1 cellular context compared by ENCODE assay signal in the genomic region with DNA sequence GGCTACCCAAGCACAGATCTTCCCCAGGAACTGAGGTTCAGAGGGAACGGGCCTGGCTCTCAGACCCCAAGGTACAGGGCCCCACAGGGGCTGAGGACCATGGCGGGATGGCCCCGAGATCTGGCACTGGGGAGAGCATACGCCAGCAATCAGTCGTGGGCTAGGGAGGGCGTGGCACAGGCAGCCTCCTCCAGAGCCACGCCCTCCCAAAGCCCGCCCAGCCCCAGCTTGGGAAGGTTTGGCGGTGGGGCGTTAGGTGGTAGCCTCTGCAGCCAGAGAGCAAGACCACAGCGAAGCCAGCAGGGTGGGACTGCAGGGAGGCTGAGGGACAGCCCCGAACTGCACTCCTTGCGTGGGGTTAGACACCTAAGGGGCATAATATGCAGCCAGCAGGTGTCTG.
TF ChIP-seq lines count a peak whose summit lies in the region.

No MANE protein-coding gene starts in this region.

TF ChIP-seq in H1, 55 proteins besides CTCF, POLR2A, EP300 and RAD21:
- TF ChIP-seq CREB1 (IDR thresholded peaks at IDR 0.05) (no peak), SUZ12 (IDR thresholded peaks at IDR 0.05; ENCODE audit: low read length) (no peak), KDM4A (IDR thresholded peaks at IDR 0.05; ENCODE audit: low read depth, low read length, severe bottlenecking) (no peak), BACH1 (IDR thresholded peaks at IDR 0.05; ENCODE audit: low read length) (no peak), NANOG (IDR thresholded peaks at IDR 0.05; ENCODE audit: insufficient read depth, low read depth, low read length, poor library complexity, severe bottlenecking) (no peak), CBX8 (IDR thresholded peaks at IDR 0.05; ENCODE audit: borderline replicate concordance, low read depth, low read length) (no peak), GTF2F1 (IDR thresholded peaks at IDR 0.05; ENCODE audit: borderline replicate concordance, low read depth, low read length) (no peak), MAFK (IDR thresholded peaks at IDR 0.05; ENCODE audit: low read depth, low read length) (no peak), NRF1 (IDR thresholded peaks at IDR 0.05; ENCODE audit: low read depth, low read length) (no peak), JUND (IDR thresholded peaks at IDR 0.05; ENCODE audit: low read length) (no peak), CTBP2 (IDR thresholded peaks at IDR 0.05; ENCODE audit: borderline replicate concordance, insufficient read depth, insufficient read length, low read length) (no peak), YY1 (IDR thresholded peaks at IDR 0.05; ENCODE audit: low read depth, low read length) (no peak), TEAD4 (IDR thresholded peaks at IDR 0.05; ENCODE audit: low read depth, low read length) (no peak), SIN3A (conservative IDR thresholded peaks at IDR 0.05 in 1 of 2, IDR thresholded peaks at IDR 0.05 in 1 of 2; ENCODE audit: low read depth in 1 of 2, low read length in 2 of 2) (no peak), TBP (IDR thresholded peaks at IDR 0.05; ENCODE audit: low read depth, low read length) (no peak)
- TF ChIP-seq, protein P1, sequence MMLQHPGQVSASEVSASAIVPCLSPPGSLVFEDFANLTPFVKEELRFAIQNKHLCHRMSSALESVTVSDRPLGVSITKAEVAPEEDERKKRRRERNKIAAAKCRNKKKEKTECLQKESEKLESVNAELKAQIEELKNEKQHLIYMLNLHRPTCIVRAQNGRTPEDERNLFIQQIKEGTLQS (IDR thresholded peaks at IDR 0.05; ENCODE audit: insufficient read depth, low read depth, low read length) = no peak
- TF ChIP-seq, protein P2, sequence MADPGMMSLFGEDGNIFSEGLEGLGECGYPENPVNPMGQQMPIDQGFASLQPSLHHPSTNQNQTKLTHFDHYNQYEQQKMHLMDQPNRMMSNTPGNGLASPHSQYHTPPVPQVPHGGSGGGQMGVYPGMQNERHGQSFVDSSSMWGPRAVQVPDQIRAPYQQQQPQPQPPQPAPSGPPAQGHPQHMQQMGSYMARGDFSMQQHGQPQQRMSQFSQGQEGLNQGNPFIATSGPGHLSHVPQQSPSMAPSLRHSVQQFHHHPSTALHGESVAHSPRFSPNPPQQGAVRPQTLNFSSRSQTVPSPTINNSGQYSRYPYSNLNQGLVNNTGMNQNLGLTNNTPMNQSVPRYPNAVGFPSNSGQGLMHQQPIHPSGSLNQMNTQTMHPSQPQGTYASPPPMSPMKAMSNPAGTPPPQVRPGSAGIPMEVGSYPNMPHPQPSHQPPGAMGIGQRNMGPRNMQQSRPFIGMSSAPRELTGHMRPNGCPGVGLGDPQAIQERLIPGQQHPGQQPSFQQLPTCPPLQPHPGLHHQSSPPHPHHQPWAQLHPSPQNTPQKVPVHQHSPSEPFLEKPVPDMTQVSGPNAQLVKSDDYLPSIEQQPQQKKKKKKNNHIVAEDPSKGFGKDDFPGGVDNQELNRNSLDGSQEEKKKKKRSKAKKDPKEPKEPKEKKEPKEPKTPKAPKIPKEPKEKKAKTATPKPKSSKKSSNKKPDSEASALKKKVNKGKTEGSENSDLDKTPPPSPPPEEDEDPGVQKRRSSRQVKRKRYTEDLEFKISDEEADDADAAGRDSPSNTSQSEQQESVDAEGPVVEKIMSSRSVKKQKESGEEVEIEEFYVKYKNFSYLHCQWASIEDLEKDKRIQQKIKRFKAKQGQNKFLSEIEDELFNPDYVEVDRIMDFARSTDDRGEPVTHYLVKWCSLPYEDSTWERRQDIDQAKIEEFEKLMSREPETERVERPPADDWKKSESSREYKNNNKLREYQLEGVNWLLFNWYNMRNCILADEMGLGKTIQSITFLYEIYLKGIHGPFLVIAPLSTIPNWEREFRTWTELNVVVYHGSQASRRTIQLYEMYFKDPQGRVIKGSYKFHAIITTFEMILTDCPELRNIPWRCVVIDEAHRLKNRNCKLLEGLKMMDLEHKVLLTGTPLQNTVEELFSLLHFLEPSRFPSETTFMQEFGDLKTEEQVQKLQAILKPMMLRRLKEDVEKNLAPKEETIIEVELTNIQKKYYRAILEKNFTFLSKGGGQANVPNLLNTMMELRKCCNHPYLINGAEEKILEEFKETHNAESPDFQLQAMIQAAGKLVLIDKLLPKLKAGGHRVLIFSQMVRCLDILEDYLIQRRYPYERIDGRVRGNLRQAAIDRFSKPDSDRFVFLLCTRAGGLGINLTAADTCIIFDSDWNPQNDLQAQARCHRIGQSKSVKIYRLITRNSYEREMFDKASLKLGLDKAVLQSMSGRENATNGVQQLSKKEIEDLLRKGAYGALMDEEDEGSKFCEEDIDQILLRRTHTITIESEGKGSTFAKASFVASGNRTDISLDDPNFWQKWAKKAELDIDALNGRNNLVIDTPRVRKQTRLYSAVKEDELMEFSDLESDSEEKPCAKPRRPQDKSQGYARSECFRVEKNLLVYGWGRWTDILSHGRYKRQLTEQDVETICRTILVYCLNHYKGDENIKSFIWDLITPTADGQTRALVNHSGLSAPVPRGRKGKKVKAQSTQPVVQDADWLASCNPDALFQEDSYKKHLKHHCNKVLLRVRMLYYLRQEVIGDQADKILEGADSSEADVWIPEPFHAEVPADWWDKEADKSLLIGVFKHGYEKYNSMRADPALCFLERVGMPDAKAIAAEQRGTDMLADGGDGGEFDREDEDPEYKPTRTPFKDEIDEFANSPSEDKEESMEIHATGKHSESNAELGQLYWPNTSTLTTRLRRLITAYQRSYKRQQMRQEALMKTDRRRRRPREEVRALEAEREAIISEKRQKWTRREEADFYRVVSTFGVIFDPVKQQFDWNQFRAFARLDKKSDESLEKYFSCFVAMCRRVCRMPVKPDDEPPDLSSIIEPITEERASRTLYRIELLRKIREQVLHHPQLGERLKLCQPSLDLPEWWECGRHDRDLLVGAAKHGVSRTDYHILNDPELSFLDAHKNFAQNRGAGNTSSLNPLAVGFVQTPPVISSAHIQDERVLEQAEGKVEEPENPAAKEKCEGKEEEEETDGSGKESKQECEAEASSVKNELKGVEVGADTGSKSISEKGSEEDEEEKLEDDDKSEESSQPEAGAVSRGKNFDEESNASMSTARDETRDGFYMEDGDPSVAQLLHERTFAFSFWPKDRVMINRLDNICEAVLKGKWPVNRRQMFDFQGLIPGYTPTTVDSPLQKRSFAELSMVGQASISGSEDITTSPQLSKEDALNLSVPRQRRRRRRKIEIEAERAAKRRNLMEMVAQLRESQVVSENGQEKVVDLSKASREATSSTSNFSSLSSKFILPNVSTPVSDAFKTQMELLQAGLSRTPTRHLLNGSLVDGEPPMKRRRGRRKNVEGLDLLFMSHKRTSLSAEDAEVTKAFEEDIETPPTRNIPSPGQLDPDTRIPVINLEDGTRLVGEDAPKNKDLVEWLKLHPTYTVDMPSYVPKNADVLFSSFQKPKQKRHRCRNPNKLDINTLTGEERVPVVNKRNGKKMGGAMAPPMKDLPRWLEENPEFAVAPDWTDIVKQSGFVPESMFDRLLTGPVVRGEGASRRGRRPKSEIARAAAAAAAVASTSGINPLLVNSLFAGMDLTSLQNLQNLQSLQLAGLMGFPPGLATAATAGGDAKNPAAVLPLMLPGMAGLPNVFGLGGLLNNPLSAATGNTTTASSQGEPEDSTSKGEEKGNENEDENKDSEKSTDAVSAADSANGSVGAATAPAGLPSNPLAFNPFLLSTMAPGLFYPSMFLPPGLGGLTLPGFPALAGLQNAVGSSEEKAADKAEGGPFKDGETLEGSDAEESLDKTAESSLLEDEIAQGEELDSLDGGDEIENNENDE (IDR thresholded peaks at IDR 0.05; ENCODE audit: insufficient replicate concordance, low read length) = no peak
